ENCODE assay signal across 25 cellular contexts in genomic region chr12:5329118-5329517, GRCh38.
DNase-seq lines count a peak whose midpoint lies in the region; TF ChIP-seq lines count a peak whose summit lies in the region.
"Had no signal": no experiment of that assay in that cellular context is flagged by ENCODE, and none has a peak within 500 bp of the region (broad histone marks: within the 10 kb centered on the region; RNA-seq: fewer than 3 reads in every experiment).

No MANE protein-coding gene starts in this region.

- peak overlapping the region in 2 of 3 experiments; percentile 34 to 69 for H3K27ac Mint-ChIP-seq in nephron
- H3K27ac Mint-ChIP-seq in mesothelial cell of epicardium = no peak overlapping the region
- H3K27ac Mint-ChIP-seq: CD14-positive monocyte; CD8-positive, alpha-beta memory T cell had no signal

- H3K9me3 Mint-ChIP-seq in nephron (peaks cover 8% of the 10 kb centered on the region), mesothelial cell of epicardium (peaks cover 12% of the 10 kb centered on the region)

- no peak overlapping the region for H3K4me3 ChIP-seq in ascending aorta
- H3K4me3 ChIP-seq: MG63, SJSA1 had no signal

- peaks cover 8% of the 10 kb centered on the region for H3K27me3 Mint-ChIP-seq in nephron (ENCODE audit: low read depth)
- H3K27me3 Mint-ChIP-seq in mesothelial cell of epicardium (ENCODE audit: low read depth) = no peaks in the 10 kb centered on the region

- no peaks in the 10 kb centered on the region for H3K36me3 Mint-ChIP-seq in nephron (ENCODE audit: low read depth)
- no peaks in the 10 kb centered on the region for H3K36me3 Mint-ChIP-seq in mesothelial cell of epicardium
- H3K36me3 Mint-ChIP-seq: CD14-positive monocyte; CD8-positive, alpha-beta memory T cell had no signal

- H3K9me3 ChIP-seq in ascending aorta = no peaks in the 10 kb centered on the region
- H3K9me3 ChIP-seq: BE2C, SJSA1 had no signal

- no peaks in the 10 kb centered on the region for H3K36me3 ChIP-seq in ascending aorta
- H3K36me3 ChIP-seq: BE2C, MG63, SJSA1 had no signal

- TF ChIP-seq CTCF in ascending aorta (IDR thresholded peaks at IDR 0.05) (no peak), nephron (IDR thresholded peaks at IDR 0.05; ENCODE audit: unreplicated experiment in 3 of 3) (no peak), mesothelial cell of epicardium (IDR thresholded peaks at IDR 0.05; ENCODE audit: unreplicated experiment) (no peak)

- in situ Hi-C loops in G401 (cut with HindIII; ENCODE audit: low sequenced_read_pairs) = no loop called here

- intact Hi-C loops in ascending aorta (cut with DNase I) = no loop called here

- H3K27me3 ChIP-seq in ascending aorta = no peaks in the 10 kb centered on the region
- H3K27me3 ChIP-seq: BE2C, MG63 had no signal

- peaks cover 39% of the 10 kb centered on the region for H3K4me1 Mint-ChIP-seq in nephron
- H3K4me1 Mint-ChIP-seq in mesothelial cell of epicardium = no peaks in the 10 kb centered on the region
- H3K4me1 Mint-ChIP-seq: CD14-positive monocyte; CD8-positive, alpha-beta memory T cell had no signal

- DNase-seq in G401 (ENCODE audit: low spot score) (peak; percentile 22), ascending aorta (ENCODE audit: low spot score in 2 of 2) (no peak), iPS DF 19.7 (ENCODE audit: low read depth, low spot score) (peak; percentile 23), UCSD-AML1 (lab: John Stamatoyannopoulos, UW; ENCODE audit: unreplicated experiment) (no peak), GM19238 (ENCODE audit: insufficient read length, low spot score) (no peak), mesothelial cell of epicardium (ENCODE audit: low spot score in 2 of 2, unreplicated experiment in 2 of 2) (no peak)
- DNase-seq in activated CD4-positive, alpha-beta T cell treated with anti-CD3 and anti-CD28 coated beads, Interleukin-2, amount 50 U/mL, for 48 hours = no peak
- DNase-seq: 8988T; ACHN; BE2C; CD8-positive, alpha-beta memory T cell; DMS 273 treated with DMSO at 0.1 percent for 48 hours; DMS79; EL; IMR-90; KG1; MG63; NCI-H1105 treated with DMSO at 0.1 percent for 48 hours; NCI-H1930; NCI-H526 treated with DMSO at 0.1 percent for 48 hours; Right ventricle myocardium superior; RPMI8226 had no signal

- peak overlapping the region; percentile 3 to 18 for H3K27ac ChIP-seq in ascending aorta
- H3K27ac ChIP-seq: SJSA1 had no signal

- H3K4me3 Mint-ChIP-seq in nephron = no peak overlapping the region
- no peak overlapping the region for H3K4me3 Mint-ChIP-seq in mesothelial cell of epicardium
- H3K4me3 Mint-ChIP-seq: CD14-positive monocyte; CD8-positive, alpha-beta memory T cell had no signal

- H3K4me1 ChIP-seq in ascending aorta = no peaks in the 10 kb centered on the region
- H3K4me1 ChIP-seq: BE2C, SJSA1 had no signal

Comparison
In these comparisons a context has a peak if more than half of its experiments do, and no peak if none do; other contexts are left out.
1. DNase-seq: peak in G401 (single experiment) and iPS DF 19.7 (single experiment); none in ascending aorta (0 of 2), UCSD-AML1 (single experiment), GM19238 (single experiment), mesothelial cell of epicardium (0 of 2) and activated CD4-positive, alpha-beta T cell treated with anti-CD3 and anti-CD28 coated beads, Interleukin-2, amount 50 U/mL, for 48 hours (0 of 2).